ENCODE assay signal across 18 cellular contexts in genomic region chr5:130955041-130955440, GRCh38.
"Had no signal": no experiment of that assay in that cellular context is flagged by ENCODE, and none has a peak within 500 bp of the region (broad histone marks: within the 10 kb centered on the region; RNA-seq: fewer than 3 reads in every experiment).

No MANE protein-coding gene starts in this region.

- H3K27me3 ChIP-seq: neural progenitor cell, suprapubic skin, transverse colon, vagina had no signal

- H3K27ac ChIP-seq: neural progenitor cell, parathyroid adenoma, suprapubic skin, transverse colon, vagina had no signal

- H3K79me2 ChIP-seq: parathyroid adenoma had no signal

- H3K4me1 ChIP-seq: neural progenitor cell, suprapubic skin, transverse colon, vagina had no signal

- DNase-seq: cortex of kidney; effector memory CD8-positive, alpha-beta T cell; immature natural killer cell; mucosa of descending colon; naive B cell; stimulated activated CD4-positive, alpha-beta T cell treated with anti-CD3 and anti-CD28 coated beads, Interleukin-12 subunit alpha, Interleukin-12 subunit beta, amount 100 ng/mL, for 4 hours; stimulated activated CD4-positive, alpha-beta T cell treated with anti-CD3 and anti-CD28 coated beads, Interleukin-1b, Interleukin-23, amount 100 ng/mL, for 48 hours; stimulated activated CD4-positive, alpha-beta T cell treated with anti-CD3 and anti-CD28 coated beads, Interleukin-4, amount 100 ng/mL, for 1 hour; stimulated activated CD8-positive, alpha-beta memory T cell treated with anti-CD3 and anti-CD28 coated beads, Interleukin-4, amount 100 ng/mL, for 48 hours; stimulated activated naive CD4-positive, alpha-beta T cell; stimulated activated naive CD8-positive, alpha-beta T cell treated with anti-CD3 and anti-CD28 coated beads, Interleukin-15, amount 100 ng/mL, for 72 hours; transverse colon had no signal

- H2AFZ ChIP-seq: neural progenitor cell, parathyroid adenoma had no signal

- H3K4me2 ChIP-seq: neural progenitor cell, smooth muscle cell had no signal

- H3K4me3 ChIP-seq: lung, mucosa of descending colon, neural progenitor cell, smooth muscle cell, suprapubic skin, transverse colon, vagina had no signal

- H3K36me3 ChIP-seq: neural progenitor cell, suprapubic skin, transverse colon, vagina had no signal

- H3K9me3 ChIP-seq: mucosa of descending colon, suprapubic skin, transverse colon, vagina had no signal
